ENCODE assay signal across 22 cellular contexts in the genomic region with DNA sequence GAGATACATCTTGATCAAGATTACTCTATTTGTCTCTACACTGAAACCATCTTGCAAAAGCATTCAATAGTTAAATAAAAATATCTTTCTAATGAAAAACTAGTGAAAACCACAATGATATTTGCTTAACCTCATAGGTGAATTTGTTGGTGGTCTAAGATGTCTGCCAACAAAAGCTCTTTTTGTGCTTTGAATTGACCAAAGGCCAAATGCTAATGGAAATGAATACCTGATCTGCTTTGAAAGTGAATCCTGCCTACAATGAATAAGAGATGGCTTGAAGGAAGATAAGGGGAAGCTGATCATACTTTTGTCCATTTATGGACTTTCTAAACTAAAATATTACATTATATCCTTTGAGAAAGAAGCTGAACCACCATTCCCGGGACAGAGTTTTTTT.
"Had no signal": no experiment of that assay in that cellular context is flagged by ENCODE, and none has a peak within 500 bp of the region (broad histone marks: within the 10 kb centered on the region; RNA-seq: fewer than 3 reads in every experiment).

No MANE protein-coding gene starts in this region.

- H3K9me3 ChIP-seq: thoracic aorta, vagina had no signal

- H3K4me3 ChIP-seq: lung, thoracic aorta, vagina had no signal

- H3K4me1 ChIP-seq: vagina had no signal

- H3K4me1 Mint-ChIP-seq: activated B cell treated with CpG ODN at 0.5 μM for 24 hours; activated naive CD8-positive, alpha-beta T cell treated with anti-CD3 and anti-CD28 coated beads for 36 hours; brain; naive thymus-derived CD4-positive, alpha-beta T cell; neural crest cell had no signal

- H3K27me3 Mint-ChIP-seq: activated B cell treated with CpG ODN at 0.5 μM for 24 hours; activated naive CD8-positive, alpha-beta T cell treated with anti-CD3 and anti-CD28 coated beads for 36 hours; brain; naive thymus-derived CD4-positive, alpha-beta T cell; type B pancreatic cell had no signal

- H3K27me3 ChIP-seq: vagina had no signal

- H3K36me3 ChIP-seq: thoracic aorta, vagina had no signal

- H3K36me3 Mint-ChIP-seq: activated naive CD8-positive, alpha-beta T cell treated with anti-CD3 and anti-CD28 coated beads for 36 hours; brain; naive thymus-derived CD4-positive, alpha-beta T cell; type B pancreatic cell had no signal

- H3K9me3 Mint-ChIP-seq: activated B cell treated with CpG ODN at 0.5 μM for 24 hours; activated naive CD8-positive, alpha-beta T cell treated with anti-CD3 and anti-CD28 coated beads for 36 hours; type B pancreatic cell had no signal

- H3K4me3 Mint-ChIP-seq: activated B cell treated with CpG ODN at 0.5 μM for 24 hours; activated naive CD8-positive, alpha-beta T cell treated with anti-CD3 and anti-CD28 coated beads for 36 hours; brain; naive thymus-derived CD4-positive, alpha-beta T cell; neural crest cell; type B pancreatic cell had no signal

- H3K27ac ChIP-seq: thoracic aorta, vagina had no signal

- H3K27ac Mint-ChIP-seq: activated B cell treated with CpG ODN at 0.5 μM for 24 hours; activated naive CD8-positive, alpha-beta T cell treated with anti-CD3 and anti-CD28 coated beads for 36 hours; brain; naive thymus-derived CD4-positive, alpha-beta T cell; type B pancreatic cell had no signal

- DNase-seq: activated B cell treated with CpG ODN at 0.5 μM for 24 hours; activated CD4-positive, alpha-beta T cell treated with anti-CD3 and anti-CD28 coated beads for 4 hours; activated CD4-positive, alpha-beta T cell treated with anti-CD3 and anti-CD28 coated beads, Interleukin-2, amount 50 U/mL, for 48 hours; activated naive CD4-positive, alpha-beta T cell treated with Interleukin-2 at 50 U/mL for 16 hours; activated naive CD8-positive, alpha-beta T cell treated with anti-CD3 and anti-CD28 coated beads for 36 hours; activated T-cell treated with anti-CD3 and anti-CD28 coated beads, Interleukin-2, amount 50 U/mL, for 48 hours; amniotic stem cell; dermis blood vessel endothelial cell; effector CD8-positive, alpha-beta T cell; erythroblast; naive thymus-derived CD4-positive, alpha-beta T cell; occipital lobe; stimulated activated CD4-positive, alpha-beta T cell treated with anti-CD3 and anti-CD28 coated beads, Interleukin-2, amount 100 ng/mL, for 48 hours; stimulated activated CD8-positive, alpha-beta memory T cell treated with anti-CD3 and anti-CD28 coated beads, Interleukin-4, amount 100 ng/mL, for 48 hours; stimulated activated naive CD4-positive, alpha-beta T cell; T-helper 9 cell had no signal

- ATAC-seq: naive thymus-derived CD4-positive, alpha-beta T cell had no signal
